Comparison of ENCODE assay signal across 22 cellular contexts in the genomic region with DNA sequence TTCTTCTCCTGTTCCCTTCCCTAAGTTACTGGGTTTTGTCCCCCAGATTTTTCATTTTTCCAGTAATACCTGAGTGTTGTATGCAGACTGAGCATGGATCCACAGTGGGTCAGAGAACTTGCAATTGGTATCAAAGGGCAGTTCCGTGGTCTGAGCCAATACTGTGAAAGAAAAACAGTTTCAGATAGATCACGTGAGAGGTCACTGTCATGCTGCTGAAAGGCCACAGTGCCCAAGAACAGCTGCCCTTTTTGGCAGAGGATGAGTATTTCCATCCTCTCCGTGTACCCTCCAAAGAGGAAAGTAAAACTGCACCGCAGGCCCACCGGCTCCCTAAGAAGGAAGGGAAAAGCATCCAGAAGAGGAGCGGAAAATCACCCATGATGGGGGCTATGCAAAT.
"Had no signal": no experiment of that assay in that cellular context is flagged by ENCODE, and none has a peak within 500 bp of the region (broad histone marks: within the 10 kb centered on the region; RNA-seq: fewer than 3 reads in every experiment).

No MANE protein-coding gene starts in this region.

- H3K36me3 ChIP-seq: esophagus muscularis mucosa, gastrocnemius medialis, left ventricle myocardium inferior, neural progenitor cell, pancreas, stomach, thoracic aorta, transverse colon had no signal

- H3K4me2 ChIP-seq: neural progenitor cell had no signal

- H3K4me1 ChIP-seq: neural progenitor cell, pancreas, psoas muscle had no signal

- H3K9ac ChIP-seq: neural progenitor cell had no signal

- H3K9me3 ChIP-seq: esophagus muscularis mucosa, gastrocnemius medialis, left ventricle myocardium inferior, pancreas, psoas muscle, thoracic aorta, transverse colon had no signal

- H2AFZ ChIP-seq: neural progenitor cell had no signal

- DNase-seq: cerebellar nuclear complex; effector memory CD8-positive, alpha-beta T cell; gastrocnemius medialis; glutamatergic neuron; left ventricle myocardium inferior; mesenchymal stem cell; natural killer cell; occipital lobe; pancreas; psoas muscle; retina; small intestine; stimulated activated CD4-positive, alpha-beta T cell treated with anti-CD3 and anti-CD28 coated beads, Interleukin-12 subunit alpha, Interleukin-12 subunit beta, amount 100 ng/mL, for 4 hours; stimulated activated naive CD4-positive, alpha-beta T cell; stomach; transverse colon had no signal

- H3K27me3 ChIP-seq: neural progenitor cell had no signal

- H3K27ac ChIP-seq: epithelial cell of prostate, esophagus muscularis mucosa, gastrocnemius medialis, left ventricle myocardium inferior, neural progenitor cell, pancreas, psoas muscle, stomach, thoracic aorta, transverse colon had no signal

- H3K4me3 ChIP-seq: esophagus muscularis mucosa, gastrocnemius medialis, left ventricle myocardium inferior, lung, neural progenitor cell, pancreas, psoas muscle, stomach, thoracic aorta, transverse colon had no signal

- ATAC-seq: effector memory CD8-positive, alpha-beta T cell; natural killer cell; pancreas; psoas muscle; sciatic nerve had no signal
